Comparison of ENCODE assay signal across 8 cellular contexts in genomic region chr6:41941280-41942044, GRCh38.
DNase-seq lines count a peak whose midpoint lies in the region; FAIRE-seq and TF ChIP-seq lines count a peak whose summit lies in the region.

Gene CCND3, minus strand, starts transcription at chr6:41941808. Its CDS starts 159 bp downstream, at chr6:41941649.

- peaks cover 8% of the 10 kb centered on the region; the same call in 1 of the 2 replicates for H3F3A ChIP-seq in Loucy (ENCODE audit: low read depth)

- H3K79me2 ChIP-seq in Loucy (ENCODE audit: insufficient read depth, low read length), result peaks cover 51% of the 10 kb centered on the region

- H3K4me1 ChIP-seq in ES-I3 (ENCODE audit: insufficient read depth, low read length) (peaks cover 14% of the 10 kb centered on the region), Loucy (ENCODE audit: insufficient read depth, low read length, poor library complexity, severe bottlenecking) (peaks cover 35% of the 10 kb centered on the region)

- H3K27me3 ChIP-seq in Loucy (ENCODE audit: insufficient read depth, low read length, poor library complexity, severe bottlenecking), result peaks cover 6% of the 10 kb centered on the region

- H3K9ac ChIP-seq in ES-I3 (ENCODE audit: low read depth, low read length), result peak within 1 kb of the TSS; percentile 72
- H3K9ac ChIP-seq in Loucy (ENCODE audit: low read depth, low read length, poor library complexity, severe bottlenecking), result peak within 1 kb of the TSS; percentile 98

- H3K36me3 ChIP-seq in ES-I3 (ENCODE audit: insufficient read depth, low read length) (no peaks in the 10 kb centered on the region), Loucy (ENCODE audit: insufficient read depth, low read length) (peaks cover 10% of the 10 kb centered on the region; the same call in 1 of the 2 replicates)

- peak within 1 kb of the TSS; percentile 86 for H3K27ac ChIP-seq in substantia nigra (ENCODE audit: low read depth, low read length, poor library complexity, severe bottlenecking)

- TF ChIP-seq POLR2A in H54 (IDR thresholded peaks at IDR 0.05; ENCODE audit: low read depth, low read length), result peak; percentile 79

- peak within 1 kb of the TSS; percentile 83 for H3K4me3 ChIP-seq in Loucy (ENCODE audit: low read length, poor library complexity, severe bottlenecking)

- H2AFZ ChIP-seq in Loucy (ENCODE audit: low read length), result peak within 1 kb of the TSS; percentile 29; the same call in 1 of the 2 replicates

- peak within 1 kb of the TSS; percentile 98 for H3K4me2 ChIP-seq in Loucy (ENCODE audit: low read depth, low read length, poor library complexity, severe bottlenecking)

- peaks cover 41% of the 10 kb centered on the region for H4K20me1 ChIP-seq in Loucy (ENCODE audit: insufficient read depth, low read length, poor library complexity, severe bottlenecking)

- no peak for FAIRE-seq in H54 (lab: Jason Lieb, UNC)

- H3K9me3 ChIP-seq in ES-I3 (ENCODE audit: control insufficient read depth, insufficient read depth, low read length) (no peaks in the 10 kb centered on the region), Loucy (ENCODE audit: insufficient read depth, low read depth, low read length) (no peaks in the 10 kb centered on the region)

- DNase-seq in H54 (ENCODE audit: insufficient read length, low spot score), result peak; percentile 83
- peak; percentile 55 for DNase-seq in SIG-M5 (lab: John Stamatoyannopoulos, UW)
- DNase-seq in activated gamma-delta T cell treated with Interleukin-2 at 50 U/mL for 16 hours, result peak; percentile 83
- DNase-seq in foreskin melanocyte, result peak; percentile 92
- DNase-seq in non-pigmented ciliary epithelial cell (ENCODE audit: low read depth), result peak; percentile 54
- peak; percentile 46 to 94 (median 82) for DNase-seq in substantia nigra (lab: John Stamatoyannopoulos, UW)

- no peaks in the 10 kb centered on the region for H3K9me2 ChIP-seq in Loucy (replicated peaks; ENCODE audit: low read depth, low read length)

- no peak for TF ChIP-seq CTCF in Loucy (conservative IDR thresholded peaks at IDR 0.05; ENCODE audit: low read length)

Comparison
In these comparisons a context has a peak if more than half of its experiments do, and no peak if none do; other contexts are left out.
1. Peak in every context shown above with its lines: DNase-seq, H3K4me3 ChIP-seq and H3K27ac ChIP-seq.